8 cellular contexts compared by ENCODE assay signal in genomic region chr10:110269641-110270318, GRCh38. TPM values are rescaled to one million over a fixed set of nuclear protein-coding genes. Genes with fewer than 3 reads are reported as not detected.
DNase-seq lines count a peak whose midpoint lies in the region; ATAC-seq and TF ChIP-seq lines count a peak whose summit lies in the region.

No MANE protein-coding gene starts in this region.

- no peaks in the 10 kb centered on the region; the same call in 1 of the 2 replicates for H4K20me1 ChIP-seq in Karpas-422 (ENCODE audit: insufficient read depth, low read depth, low read length)

- H3K27me3 ChIP-seq in right atrium auricular region (no peaks in the 10 kb centered on the region), Karpas-422 (ENCODE audit: low read length) (no peaks in the 10 kb centered on the region)

- peak overlapping the region; percentile 80 to 82 for H3K4me3 Mint-ChIP-seq in stimulated activated naive B cell treated with anti-CD40 and anti-IgM and Interleukin-4, amounts not matched to agents 10 μg/mL and 1 μg/mL and 100 μg/mL, for 72 hours

- DNase-seq in EL, result peak; percentile 3
- DNase-seq in activated naive CD4-positive, alpha-beta T cell treated with anti-CD3 and anti-CD28 coated beads, Interleukin-2, amount 50 U/mL, for 16 hours, result peak; percentile 13
- no peak for DNase-seq in right atrium auricular region (ENCODE audit: low spot score)
- no peak for DNase-seq in stimulated activated naive B cell treated with anti-CD40 and anti-IgM and Interleukin-4, amounts not matched to agents 10 μg/mL and 1 μg/mL and 100 μg/mL, for 72 hours
- DNase-seq in KBM-7, result no peak
- no peak for DNase-seq in Karpas-422
- no peak for DNase-seq in activated CD4-positive, CD25-positive, alpha-beta regulatory T cell (lab: John Stamatoyannopoulos, UW)

- H3K4me3 ChIP-seq in right atrium auricular region (peak overlapping the region in 1 of 2 donors; percentile 29), Karpas-422 (ENCODE audit: low read length) (no peak overlapping the region)

- no peak overlapping the region for H2AFZ ChIP-seq in Karpas-422 (ENCODE audit: low read length)

- H3K9me3 ChIP-seq in right atrium auricular region (no peaks in the 10 kb centered on the region), Karpas-422 (ENCODE audit: low read length) (no peaks in the 10 kb centered on the region)

- in situ Hi-C loops in KBM-7 (cut with MboI; ENCODE audit: low pct_unique_long_range_greater_than_20kb, low sequenced_read_pairs), result no loop called here

- no peaks in the 10 kb centered on the region for H3K27me3 Mint-ChIP-seq in stimulated activated naive B cell treated with anti-CD40 and anti-IgM and Interleukin-4, amounts not matched to agents 10 μg/mL and 1 μg/mL and 100 μg/mL, for 72 hours

- H3K9me3 Mint-ChIP-seq in stimulated activated naive B cell treated with anti-CD40 and anti-IgM and Interleukin-4, amounts not matched to agents 10 μg/mL and 1 μg/mL and 100 μg/mL, for 72 hours, result no peaks in the 10 kb centered on the region

- peaks cover 20 to 38% of the 10 kb centered on the region in 2 donors for H3K4me1 Mint-ChIP-seq in stimulated activated naive B cell treated with anti-CD40 and anti-IgM and Interleukin-4, amounts not matched to agents 10 μg/mL and 1 μg/mL and 100 μg/mL, for 72 hours

- no peaks in the 10 kb centered on the region for H3K79me2 ChIP-seq in Karpas-422 (ENCODE audit: low read length)

- H3K9ac ChIP-seq in Karpas-422 (ENCODE audit: low read length), result no peak overlapping the region

- peak; percentile 44 for ATAC-seq in HG02642 (IDR thresholded peaks at IDR 0.05; ENCODE audit: poor library complexity, unreplicated experiment)
- peak; percentile 74 to 79 for ATAC-seq in stimulated activated naive B cell treated with anti-CD40 and anti-IgM and Interleukin-4, amounts not matched to agents 10 μg/mL and 1 μg/mL and 100 μg/mL, for 72 hours (replicated peaks)

- H3K36me3 Mint-ChIP-seq in stimulated activated naive B cell treated with anti-CD40 and anti-IgM and Interleukin-4, amounts not matched to agents 10 μg/mL and 1 μg/mL and 100 μg/mL, for 72 hours, result no peaks in the 10 kb centered on the region

- H3K4me1 ChIP-seq in right atrium auricular region (peaks cover 0 to 82% of the 10 kb centered on the region in 2 donors), Karpas-422 (ENCODE audit: low read length) (no peaks in the 10 kb centered on the region)

- no peaks in the 10 kb centered on the region for H3K36me3 ChIP-seq in right atrium auricular region
- H3K36me3 ChIP-seq in Karpas-422 (ENCODE audit: insufficient read depth, low read length), result no peaks in the 10 kb centered on the region

- no peak overlapping the region for H3K4me2 ChIP-seq in Karpas-422 (ENCODE audit: low read depth, low read length, poor library complexity, severe bottlenecking)

- H3K9me2 ChIP-seq in Karpas-422 (replicated peaks; ENCODE audit: insufficient read depth, low read length), result no peaks in the 10 kb centered on the region

- H3K27ac Mint-ChIP-seq in stimulated activated naive B cell treated with anti-CD40 and anti-IgM and Interleukin-4, amounts not matched to agents 10 μg/mL and 1 μg/mL and 100 μg/mL, for 72 hours, result peak overlapping the region; percentile 78

- peak overlapping the region; percentile 84 to 89 for H3K27ac ChIP-seq in right atrium auricular region
- H3K27ac ChIP-seq in Karpas-422 (ENCODE audit: low read length), result no peak overlapping the region

- TF ChIP-seq CTCF in right atrium auricular region (IDR thresholded peaks at IDR 0.05), result no peak

RNA-seq across cellular contexts. Expression of gene SMNDC1, which starts 34.9 kb away (rescaled TPM):
- total RNA-seq in right atrium auricular region, result 1 to 10 TPM; 5.0 to 5.9 TPM
- 9.8 and 26.1 TPM in 2 replicates for total RNA-seq in Karpas-422 (2014; rRNA removed; shearing (Covaris generic); ENCODE audit: low replicate concordance)

Comparison
In these comparisons a context has a peak if more than half of its experiments do, and no peak if none do; other contexts are left out.
1. DNase-seq: peak in EL (single experiment) and activated naive CD4-positive, alpha-beta T cell treated with anti-CD3 and anti-CD28 coated beads, Interleukin-2, amount 50 U/mL, for 16 hours (single experiment); none in right atrium auricular region (single experiment), stimulated activated naive B cell treated with anti-CD40 and anti-IgM and Interleukin-4, amounts not matched to agents 10 μg/mL and 1 μg/mL and 100 μg/mL, for 72 hours (single experiment), KBM-7 (single experiment), Karpas-422 (single experiment) and activated CD4-positive, CD25-positive, alpha-beta regulatory T cell (0 of 4).